In the genomic region with DNA sequence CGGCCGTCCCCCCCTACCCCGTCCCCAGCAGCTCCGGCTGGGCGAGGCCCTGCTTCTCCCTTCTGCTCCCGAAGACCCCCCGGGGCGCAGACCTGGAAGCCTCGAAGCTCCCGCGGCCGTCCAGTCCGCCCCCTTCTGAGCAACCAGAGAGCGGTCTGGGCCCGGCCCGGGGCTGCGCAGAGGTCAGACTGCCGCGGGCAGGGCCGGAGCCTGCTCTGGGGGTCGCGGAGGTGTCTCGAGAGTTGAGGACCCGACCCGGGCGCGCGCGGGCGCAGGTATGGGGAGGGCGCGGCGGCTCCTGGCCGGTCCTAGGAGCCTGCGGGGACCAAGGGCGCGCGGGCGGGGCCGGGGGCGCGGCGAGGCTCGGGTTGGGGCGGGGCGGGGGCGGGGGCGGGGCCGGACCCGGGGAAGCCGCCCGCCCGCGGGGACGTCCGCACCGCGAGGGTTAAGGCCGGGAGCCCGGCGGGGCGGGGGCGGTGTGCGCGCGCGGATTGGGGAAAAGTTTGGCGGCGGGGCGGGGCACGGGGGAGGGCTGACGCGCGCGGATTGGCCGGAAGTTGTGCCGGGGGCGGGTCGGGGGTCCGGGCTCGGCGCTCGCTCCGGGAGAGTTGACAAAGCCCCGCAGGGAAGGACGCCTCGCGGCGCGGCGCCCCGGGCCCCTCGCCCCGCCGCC, we compare ENCODE assay signal across 8 cellular contexts. TPM values are rescaled to one million over a fixed set of nuclear protein-coding genes. Genes with fewer than 3 reads are reported as not detected.
DNase-seq lines count a peak whose midpoint lies in the region; ATAC-seq lines count a peak whose summit lies in the region.

A gene with protein sequence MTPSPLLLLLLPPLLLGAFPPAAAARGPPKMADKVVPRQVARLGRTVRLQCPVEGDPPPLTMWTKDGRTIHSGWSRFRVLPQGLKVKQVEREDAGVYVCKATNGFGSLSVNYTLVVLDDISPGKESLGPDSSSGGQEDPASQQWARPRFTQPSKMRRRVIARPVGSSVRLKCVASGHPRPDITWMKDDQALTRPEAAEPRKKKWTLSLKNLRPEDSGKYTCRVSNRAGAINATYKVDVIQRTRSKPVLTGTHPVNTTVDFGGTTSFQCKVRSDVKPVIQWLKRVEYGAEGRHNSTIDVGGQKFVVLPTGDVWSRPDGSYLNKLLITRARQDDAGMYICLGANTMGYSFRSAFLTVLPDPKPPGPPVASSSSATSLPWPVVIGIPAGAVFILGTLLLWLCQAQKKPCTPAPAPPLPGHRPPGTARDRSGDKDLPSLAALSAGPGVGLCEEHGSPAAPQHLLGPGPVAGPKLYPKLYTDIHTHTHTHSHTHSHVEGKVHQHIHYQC (plus strand): TSS at position 605 of the 673 bp plus-strand sequence. CDS start 860 bp downstream, outside the sequence.

- peak within 1 kb of the TSS; percentile 54 for H3K4me3 ChIP-seq in HAP-1

- DNase-seq in DMS 273 (lab: John Stamatoyannopoulos, UW; ENCODE audit: unreplicated experiment) (peak; percentile 94), HAP-1 (ENCODE audit: low spot score in 2 of 2) (peak; percentile 73 to 98), NCI-H526 treated with DMSO at 0.1 percent for 48 hours (lab: John Stamatoyannopoulos, UW) (peak; percentile 28), lung microvascular endothelial cell (ENCODE audit: low read depth in 2 of 2) (peak; percentile 86 to 93)
- DNase-seq in activated CD8-positive, alpha-beta memory T cell treated with anti-CD3 and anti-CD28 coated beads for 1 hour (ENCODE audit: extremely low read depth in 1 of 2, low read depth in 1 of 2) = peak; percentile 81 to 92
- peak; percentile 89 for DNase-seq in effector CD4-positive, alpha-beta T cell
- DNase-seq in stimulated activated CD4-positive, alpha-beta T cell treated with anti-CD3 and anti-CD28 coated beads, TNF-alpha, amount 100 ng/mL, for 1 hour (ENCODE audit: low read depth in 3 of 3, low spot score in 1 of 3) = peak; percentile 82 to 92 (median 87)

- in situ Hi-C loops in HAP-1 (cut with MboI; ENCODE audit: low sequenced_read_pairs) = no loop called here

- H3K36me3 ChIP-seq in HAP-1 (replicated peaks) = peaks cover 10% of the 10 kb centered on the region

- no peak for ATAC-seq in HG03571 (IDR thresholded peaks at IDR 0.05; ENCODE audit: unreplicated experiment)

- H3K4me1 ChIP-seq in HAP-1 = peaks cover 13% of the 10 kb centered on the region

- H3K27me3 ChIP-seq in HAP-1 (ENCODE audit: low read depth) = peaks cover 19% of the 10 kb centered on the region

- 0 out of 2 replicates have a peak, but pooled peaks cover 4% of the 10 kb centered on the region for H3K9me3 ChIP-seq in HAP-1

RNA-seq across cellular contexts. Expression of the gene that starts here (rescaled TPM):
- total RNA-seq in lung microvascular endothelial cell = 6.3 and 16.9 TPM in 2 replicates

Comparison
In these comparisons a context has a peak if more than half of its experiments do, and no peak if none do; other contexts are left out.
1. DNase-seq: peak in every context shown above with its lines; median percentile 94 in DMS 273; 90 in lung microvascular endothelial cell; 89 in effector CD4-positive, alpha-beta T cell; 87 in stimulated activated CD4-positive, alpha-beta T cell treated with anti-CD3 and anti-CD28 coated beads, TNF-alpha, amount 100 ng/mL, for 1 hour; 86 in activated CD8-positive, alpha-beta memory T cell treated with anti-CD3 and anti-CD28 coated beads for 1 hour; 86 in HAP-1; 28 in NCI-H526 treated with DMSO at 0.1 percent for 48 hours.